In genomic region chr12:100737168-100737567, GRCh38 we compare ENCODE assay signal across 26 cellular contexts. TPM values are rescaled to one million over a fixed set of nuclear protein-coding genes. Genes with fewer than 3 reads are reported as not detected.
DNase-seq lines count a peak whose midpoint lies in the region; ATAC-seq and TF ChIP-seq lines count a peak whose summit lies in the region.
"Had no signal": no experiment of that assay in that cellular context is flagged by ENCODE, and none has a peak within 500 bp of the region (broad histone marks: within the 10 kb centered on the region; RNA-seq: fewer than 3 reads in every experiment).

No MANE protein-coding gene starts in this region.

- peak; percentile 57 for DNase-seq in GM23338 (ENCODE audit: low spot score)
- peak; percentile 85 for DNase-seq in endodermal cell
- peak; percentile 36 for DNase-seq in neural progenitor cell (ENCODE audit: low spot score)
- no peak for DNase-seq in activated T-helper 2 cell treated with anti-CD3 and anti-CD28 coated beads, Interferon-gamma antibody, Interleukin-2, Interleukin-4, amounts not matched to agents 10 μg/mL and 5 μg/mL and 100 μg/mL, durations not matched to agents 14 hours and 24 hours and 36 hours (ENCODE audit: low spot score)
- no peak for DNase-seq in NCI-H2196 (lab: John Stamatoyannopoulos, UW; ENCODE audit: unreplicated experiment)
- no peak for DNase-seq in head of caudate nucleus
- DNase-seq: AML-193; CD4-positive, alpha-beta T cell; GOT3; IMR-90; KG1; MG63; NCI-H1048; NCI-H1417; NCI-H1694; NCI-H2029 treated with DMSO at 0.1 percent for 48 hours; NCI-H2227 treated with DMSO at 0.1 percent for 48 hours; NCI-H69; PC-3; SJCRH30 had no signal

- H3F3A ChIP-seq in GM23338 (replicated peaks; ENCODE audit: low read depth) (no peaks in the 10 kb centered on the region), neural progenitor cell (ENCODE audit: low read depth) (no peaks in the 10 kb centered on the region)

- H3K4me3 Mint-ChIP-seq in GM23338 (no peak overlapping the region), endodermal cell (no peak overlapping the region), neural progenitor cell (no peak overlapping the region)
- no peak overlapping the region for H3K4me3 Mint-ChIP-seq in activated T-helper 2 cell treated with anti-CD3 and anti-CD28 coated beads, Interferon-gamma antibody, Interleukin-2, Interleukin-4, amounts not matched to agents 10 μg/mL and 5 μg/mL and 100 μg/mL, durations not matched to agents 14 hours and 24 hours and 36 hours (ENCODE audit: low read depth)
- H3K4me3 Mint-ChIP-seq: CD4-positive, alpha-beta T cell had no signal

- no peak overlapping the region for H3K9ac ChIP-seq in OCI-LY3 (ENCODE audit: low read length)
- H3K9ac ChIP-seq in endodermal cell (ENCODE audit: extremely low read depth, low read length, poor library complexity, severe bottlenecking): no peak overlapping the region
- no peak overlapping the region for H3K9ac ChIP-seq in neural progenitor cell
- H3K9ac ChIP-seq: BLaER1 treated with 17β-estradiol and CSF1 and Interleukin-3, amounts not matched to agents 10 nM and 100 nM had no signal

- H3K9me2 ChIP-seq in GM23338 (ENCODE audit: insufficient read depth): no peaks in the 10 kb centered on the region

- H3K4me1 ChIP-seq in GM23338 (ENCODE audit: insufficient read depth) (no peaks in the 10 kb centered on the region), OCI-LY3 (ENCODE audit: low read length) (peaks cover 41% of the 10 kb centered on the region), endodermal cell (ENCODE audit: control insufficient read depth, insufficient read depth, low read length) (no peaks in the 10 kb centered on the region), neural progenitor cell (no peaks in the 10 kb centered on the region)
- H3K4me1 ChIP-seq: A549, SJCRH30 had no signal

- H3K4me3 ChIP-seq in GM23338 (no peak overlapping the region), OCI-LY3 (ENCODE audit: low read length) (no peak overlapping the region), endodermal cell (ENCODE audit: low read length) (no peak overlapping the region), neural progenitor cell (no peak overlapping the region)
- H3K4me3 ChIP-seq: A549; BLaER1 treated with 17β-estradiol and CSF1 and Interleukin-3, amounts not matched to agents 10 nM and 100 nM; MG63; SJCRH30 had no signal

- H3K79me2 ChIP-seq in GM23338 (replicated peaks; ENCODE audit: insufficient read depth) (no peaks in the 10 kb centered on the region), OCI-LY3 (ENCODE audit: low read length) (no peaks in the 10 kb centered on the region), neural progenitor cell (ENCODE audit: low read depth) (no peaks in the 10 kb centered on the region)

- H2AFZ ChIP-seq in GM23338 (peak overlapping the region; percentile 11; the same call in 1 of the 2 replicates), OCI-LY3 (ENCODE audit: low read depth, low read length) (no peak overlapping the region), neural progenitor cell (replicated peaks) (no peak overlapping the region)

- peak; percentile 23 to 60; a peak in 3 of 4 replicates for TF ChIP-seq CTCF in GM23338 (conservative IDR thresholded peaks at IDR 0.05; ENCODE audit: low read depth in 2 of 2)
- peak; percentile 50 for TF ChIP-seq CTCF in OCI-LY3 (IDR thresholded peaks at IDR 0.05; ENCODE audit: low read depth, low read length)
- peak; percentile 64 for TF ChIP-seq CTCF in endodermal cell (conservative IDR thresholded peaks at IDR 0.05)
- no peak for TF ChIP-seq CTCF in neural progenitor cell (IDR thresholded peaks at IDR 0.05)

- H3K27me3 ChIP-seq in GM23338 (ENCODE audit: insufficient read depth): no peaks in the 10 kb centered on the region
- peaks cover 32% of the 10 kb centered on the region for H3K27me3 ChIP-seq in OCI-LY3 (ENCODE audit: low read depth, low read length)
- H3K27me3 ChIP-seq in endodermal cell (ENCODE audit: control insufficient read depth, insufficient read depth, low read length, poor library complexity, severe bottlenecking): no peaks in the 10 kb centered on the region
- no peaks in the 10 kb centered on the region for H3K27me3 ChIP-seq in neural progenitor cell
- H3K27me3 ChIP-seq: BLaER1 treated with 17β-estradiol and CSF1 and Interleukin-3, amounts not matched to agents 10 nM and 100 nM; MG63; SJCRH30 had no signal

- H3K4me2 ChIP-seq in GM23338: no peak overlapping the region
- H3K4me2 ChIP-seq in OCI-LY3 (ENCODE audit: low read length): no peak overlapping the region
- no peak overlapping the region for H3K4me2 ChIP-seq in neural progenitor cell
- H3K4me2 ChIP-seq: A549; BLaER1 treated with 17β-estradiol and CSF1 and Interleukin-3, amounts not matched to agents 10 nM and 100 nM had no signal

- intact Hi-C loops in activated T-helper 2 cell treated with anti-CD3 and anti-CD28 coated beads, Interferon-gamma antibody, Interleukin-2, Interleukin-4, amounts not matched to agents 10 μg/mL and 5 μg/mL and 100 μg/mL, durations not matched to agents 14 hours and 24 hours and 36 hours (cut with micrococcal nuclease): loop anchor here (10.0 kb wide), 1 partner anchor 502 kb away; no protein-coding TSS in a partner anchor
- intact Hi-C loops in head of caudate nucleus (cut with DNase I): loop anchor here (10.0 kb wide), 1 partner anchor 392 kb away; no protein-coding TSS in a partner anchor

- 90% methylated on average over 2 of the region's 2 CpGs; no CpG with 5 or more reads in 1 of the 2 experiments for WGBS in endodermal cell (ENCODE audit: insufficient coverage in 1 of 2, insufficient read length in 1 of 2), 2 experiments

- no peak overlapping the region for H3K27ac Mint-ChIP-seq in GM23338
- H3K27ac Mint-ChIP-seq in endodermal cell: peak overlapping the region; percentile 18
- no peak overlapping the region for H3K27ac Mint-ChIP-seq in neural progenitor cell
- no peak overlapping the region for H3K27ac Mint-ChIP-seq in activated T-helper 2 cell treated with anti-CD3 and anti-CD28 coated beads, Interferon-gamma antibody, Interleukin-2, Interleukin-4, amounts not matched to agents 10 μg/mL and 5 μg/mL and 100 μg/mL, durations not matched to agents 14 hours and 24 hours and 36 hours
- H3K27ac Mint-ChIP-seq: CD4-positive, alpha-beta T cell had no signal

- H3K9me3 Mint-ChIP-seq in GM23338 (no peaks in the 10 kb centered on the region), endodermal cell (no peaks in the 10 kb centered on the region), neural progenitor cell (no peaks in the 10 kb centered on the region)
- no peaks in the 10 kb centered on the region for H3K9me3 Mint-ChIP-seq in activated T-helper 2 cell treated with anti-CD3 and anti-CD28 coated beads, Interferon-gamma antibody, Interleukin-2, Interleukin-4, amounts not matched to agents 10 μg/mL and 5 μg/mL and 100 μg/mL, durations not matched to agents 14 hours and 24 hours and 36 hours
- H3K9me3 Mint-ChIP-seq: CD4-positive, alpha-beta T cell had no signal

- peaks cover 8% of the 10 kb centered on the region; the same call in 2 of the 3 replicates for H3K4me1 Mint-ChIP-seq in GM23338
- H3K4me1 Mint-ChIP-seq in endodermal cell: no peaks in the 10 kb centered on the region
- H3K4me1 Mint-ChIP-seq in neural progenitor cell: no peaks in the 10 kb centered on the region
- H3K4me1 Mint-ChIP-seq in activated T-helper 2 cell treated with anti-CD3 and anti-CD28 coated beads, Interferon-gamma antibody, Interleukin-2, Interleukin-4, amounts not matched to agents 10 μg/mL and 5 μg/mL and 100 μg/mL, durations not matched to agents 14 hours and 24 hours and 36 hours (ENCODE audit: low read depth): no peaks in the 10 kb centered on the region

- peak; percentile 89 for ATAC-seq in GM23338
- ATAC-seq: HCT116, PC-3 had no signal

- H3K36me3 ChIP-seq in GM23338 (ENCODE audit: insufficient read depth) (no peaks in the 10 kb centered on the region), OCI-LY3 (replicated peaks; ENCODE audit: low read depth, low read length) (no peaks in the 10 kb centered on the region), endodermal cell (ENCODE audit: control insufficient read depth, insufficient read depth, low read length) (no peaks in the 10 kb centered on the region), neural progenitor cell (no peaks in the 10 kb centered on the region)
- H3K36me3 ChIP-seq: BLaER1 treated with 17β-estradiol and CSF1 and Interleukin-3, amounts not matched to agents 10 nM and 100 nM; MG63; SJCRH30 had no signal

- H3K27ac ChIP-seq in GM23338 (ENCODE audit: low read depth): no peak overlapping the region
- no peak overlapping the region for H3K27ac ChIP-seq in OCI-LY3 (ENCODE audit: low read length)
- H3K27ac ChIP-seq in endodermal cell (ENCODE audit: low read depth, low read length): no peak overlapping the region
- no peak overlapping the region for H3K27ac ChIP-seq in neural progenitor cell
- H3K27ac ChIP-seq: A549; BLaER1 treated with 17β-estradiol and CSF1 and Interleukin-3, amounts not matched to agents 10 nM and 100 nM; SJCRH30 had no signal

- H3K36me3 Mint-ChIP-seq in GM23338 (ENCODE audit: low read depth): no peaks in the 10 kb centered on the region
- H3K36me3 Mint-ChIP-seq in endodermal cell (ENCODE audit: low read depth): no peaks in the 10 kb centered on the region
- no peaks in the 10 kb centered on the region for H3K36me3 Mint-ChIP-seq in neural progenitor cell
- H3K36me3 Mint-ChIP-seq in activated T-helper 2 cell treated with anti-CD3 and anti-CD28 coated beads, Interferon-gamma antibody, Interleukin-2, Interleukin-4, amounts not matched to agents 10 μg/mL and 5 μg/mL and 100 μg/mL, durations not matched to agents 14 hours and 24 hours and 36 hours (ENCODE audit: low read depth): no peaks in the 10 kb centered on the region

- H4K20me1 ChIP-seq in GM23338 (replicated peaks; ENCODE audit: insufficient read depth) (no peaks in the 10 kb centered on the region), OCI-LY3 (ENCODE audit: insufficient read depth, low read length) (no peaks in the 10 kb centered on the region), neural progenitor cell (ENCODE audit: low read depth) (no peaks in the 10 kb centered on the region)
- H4K20me1 ChIP-seq: BLaER1 treated with 17β-estradiol and CSF1 and Interleukin-3, amounts not matched to agents 10 nM and 100 nM had no signal

- H3K27me3 Mint-ChIP-seq in GM23338 (ENCODE audit: insufficient read depth, low read depth, poor library complexity): no peaks in the 10 kb centered on the region
- no peaks in the 10 kb centered on the region for H3K27me3 Mint-ChIP-seq in endodermal cell (ENCODE audit: insufficient read depth)
- H3K27me3 Mint-ChIP-seq in neural progenitor cell (ENCODE audit: insufficient read depth, low read depth): peaks cover 4% of the 10 kb centered on the region
- no peaks in the 10 kb centered on the region for H3K27me3 Mint-ChIP-seq in activated T-helper 2 cell treated with anti-CD3 and anti-CD28 coated beads, Interferon-gamma antibody, Interleukin-2, Interleukin-4, amounts not matched to agents 10 μg/mL and 5 μg/mL and 100 μg/mL, durations not matched to agents 14 hours and 24 hours and 36 hours (ENCODE audit: low read depth)

- H3K9me3 ChIP-seq in OCI-LY3 (ENCODE audit: insufficient read depth, low read length): no peaks in the 10 kb centered on the region
- H3K9me3 ChIP-seq in endodermal cell (ENCODE audit: control insufficient read depth, low read length): no peaks in the 10 kb centered on the region
- H3K9me3 ChIP-seq in neural progenitor cell (ENCODE audit: low read depth): no peaks in the 10 kb centered on the region
- H3K9me3 ChIP-seq: A549; BLaER1 treated with 17β-estradiol and CSF1 and Interleukin-3, amounts not matched to agents 10 nM and 100 nM; MG63; SJCRH30 had no signal

RNA-seq across cellular contexts. Expression of gene ANO4, which starts 57.4 kb away (rescaled TPM):
- 2.6 and 8.7 TPM in 2 replicates for total RNA-seq in GM23338 (2014; rRNA removed; shearing (Covaris generic))
- 0.89 and 1.7 TPM in 2 replicates for polyA plus RNA-seq in GM23338 (2016; fragmentation: Nextera tagmentation; extraction: Ambion mirVana)
- total RNA-seq in endodermal cell (1 to 10 TPM; 3.4 to 4.0 TPM), neural progenitor cell (ENCODE audit: low replicate concordance) (0.65 TPM in 1 of 2 replicates, not detected in the other)
- 3.6 TPM for polyA plus RNA-seq in endodermal cell (2013, experiment 1 of 2)
- polyA plus RNA-seq in endodermal cell (2013, experiment 2 of 2): 6.2 TPM
- total RNA-seq in activated T-helper 2 cell treated with anti-CD3 and anti-CD28 coated beads, Interferon-gamma antibody, Interleukin-2, Interleukin-4, amounts not matched to agents 10 μg/mL and 5 μg/mL and 100 μg/mL, durations not matched to agents 14 hours and 24 hours and 36 hours: not detected in 2 replicates
- total RNA-seq: CD4-positive, alpha-beta T cell; G401; NCI-H460; PC-3 had no signal

Comparison
In these comparisons a context has a peak if more than half of its experiments do, and no peak if none do; other contexts are left out.
1. DNase-seq: peak in GM23338 (single experiment), endodermal cell (single experiment) and neural progenitor cell (single experiment); none in activated T-helper 2 cell treated with anti-CD3 and anti-CD28 coated beads, Interferon-gamma antibody, Interleukin-2, Interleukin-4, amounts not matched to agents 10 μg/mL and 5 μg/mL and 100 μg/mL, durations not matched to agents 14 hours and 24 hours and 36 hours (single experiment), NCI-H2196 (single experiment) and head of caudate nucleus (0 of 42).